1 cellular context compared by ENCODE assay signal in the genomic region with DNA sequence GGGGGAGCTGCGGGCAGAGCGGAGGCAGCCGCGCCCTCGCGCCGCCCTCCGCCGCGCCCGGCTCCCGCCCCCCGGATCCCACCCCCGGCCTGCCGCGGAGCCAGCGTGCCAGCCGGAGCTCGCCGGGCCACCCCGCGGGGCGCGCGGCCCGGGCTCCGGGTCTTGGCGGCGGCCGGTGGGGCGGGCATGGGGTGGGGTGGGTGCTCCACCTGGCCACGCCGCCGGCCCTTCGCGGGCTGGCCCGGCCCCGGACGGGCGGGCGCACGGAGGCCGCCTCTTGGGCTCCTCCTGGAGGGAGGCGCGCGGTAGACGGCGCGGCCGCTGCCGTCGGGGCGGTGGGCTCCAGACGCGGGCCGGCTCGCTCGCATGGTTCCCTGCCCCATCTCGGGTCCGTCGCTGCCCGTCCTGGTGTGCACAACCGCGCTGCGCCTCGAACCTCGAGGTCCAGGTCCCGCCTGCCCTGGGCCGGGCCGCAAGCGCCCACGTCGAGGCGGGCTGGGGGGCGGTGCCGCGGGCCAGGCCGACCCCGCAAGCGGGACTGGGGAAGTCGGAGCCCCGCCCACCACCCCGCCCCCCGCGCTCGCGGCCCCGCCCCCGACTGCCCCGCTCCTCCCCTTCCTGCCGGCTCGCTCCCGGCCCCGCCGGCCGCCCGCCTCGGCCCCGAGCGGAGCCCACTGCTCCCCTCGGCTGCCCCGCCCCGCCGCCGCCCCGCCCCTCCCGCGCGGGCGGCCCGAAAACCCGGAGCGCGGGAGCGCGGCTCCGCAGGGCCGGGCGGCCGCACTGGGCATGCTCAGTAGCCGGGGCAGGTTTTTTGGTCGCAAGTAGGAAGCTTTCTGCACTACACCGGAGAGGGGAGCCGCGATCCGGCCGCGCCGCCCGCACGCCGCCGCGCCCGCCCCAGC.
A peak's percentile ranks its signal among the peaks of the same experiment; 100 is the strongest.
TF ChIP-seq lines count a peak whose summit lies in the region.

Gene CDYL, plus strand, starts transcription at position 814 of the 902 bp plus-strand sequence. CDS start 380 bp downstream, outside the sequence.

TF ChIP-seq in HepG2, 621 proteins besides CTCF, POLR2A, EP300 and RAD21 (continues in another document):
- TF ChIP-seq SIN3A (IDR thresholded peaks at IDR 0.05; ENCODE audit: borderline replicate concordance, low read depth, low read length): no peak
- TF ChIP-seq ARID3A (IDR thresholded peaks at IDR 0.05; ENCODE audit: low read depth, low read length): no peak
- no peak for TF ChIP-seq RBM39 (IDR thresholded peaks at IDR 0.05; ENCODE audit: low read depth, low read length, poor library complexity, severe bottlenecking)
- no peak for TF ChIP-seq ZNF124 (CRISPR knock-in tag; IDR thresholded peaks at IDR 0.05)
- TF ChIP-seq, protein P1, sequence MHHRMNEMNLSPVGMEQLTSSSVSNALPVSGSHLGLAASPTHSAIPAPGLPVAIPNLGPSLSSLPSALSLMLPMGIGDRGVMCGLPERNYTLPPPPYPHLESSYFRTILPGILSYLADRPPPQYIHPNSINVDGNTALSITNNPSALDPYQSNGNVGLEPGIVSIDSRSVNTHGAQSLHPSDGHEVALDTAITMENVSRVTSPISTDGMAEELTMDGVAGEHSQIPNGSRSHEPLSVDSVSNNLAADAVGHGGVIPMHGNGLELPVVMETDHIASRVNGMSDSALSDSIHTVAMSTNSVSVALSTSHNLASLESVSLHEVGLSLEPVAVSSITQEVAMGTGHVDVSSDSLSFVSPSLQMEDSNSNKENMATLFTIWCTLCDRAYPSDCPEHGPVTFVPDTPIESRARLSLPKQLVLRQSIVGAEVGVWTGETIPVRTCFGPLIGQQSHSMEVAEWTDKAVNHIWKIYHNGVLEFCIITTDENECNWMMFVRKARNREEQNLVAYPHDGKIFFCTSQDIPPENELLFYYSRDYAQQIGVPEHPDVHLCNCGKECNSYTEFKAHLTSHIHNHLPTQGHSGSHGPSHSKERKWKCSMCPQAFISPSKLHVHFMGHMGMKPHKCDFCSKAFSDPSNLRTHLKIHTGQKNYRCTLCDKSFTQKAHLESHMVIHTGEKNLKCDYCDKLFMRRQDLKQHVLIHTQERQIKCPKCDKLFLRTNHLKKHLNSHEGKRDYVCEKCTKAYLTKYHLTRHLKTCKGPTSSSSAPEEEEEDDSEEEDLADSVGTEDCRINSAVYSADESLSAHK (CRISPR knock-in tag; IDR thresholded peaks at IDR 0.05; ENCODE audit: borderline replicate concordance): no peak
- TF ChIP-seq ZNF670 (CRISPR knock-in tag; IDR thresholded peaks at IDR 0.05; ENCODE audit: borderline replicate concordance): no peak
- no peak for TF ChIP-seq GZF1 (CRISPR knock-in tag; IDR thresholded peaks at IDR 0.05)
- no peak for TF ChIP-seq ZMAT3 (CRISPR knock-in tag; conservative IDR thresholded peaks at IDR 0.05)
- TF ChIP-seq PHF5A (CRISPR knock-in tag; IDR thresholded peaks at IDR 0.05; ENCODE audit: low read depth, unreplicated experiment): no peak
- TF ChIP-seq ZNF790 (CRISPR knock-in tag; IDR thresholded peaks at IDR 0.05; ENCODE audit: borderline replicate concordance): no peak; the same call in 1 of the 2 replicates
- TF ChIP-seq AGO2 (optimal IDR thresholded peaks at IDR 0.05; ENCODE audit: low read depth, low read length): no peak
- no peak for TF ChIP-seq FOXO4 (CRISPR knock-in tag; conservative IDR thresholded peaks at IDR 0.05)
- TF ChIP-seq ZNF510 (CRISPR knock-in tag; IDR thresholded peaks at IDR 0.05; ENCODE audit: low read depth): no peak
- TF ChIP-seq CBX2 (IDR thresholded peaks at IDR 0.05; ENCODE audit: low read depth, low read length): no peak
- TF ChIP-seq CBX2 (CRISPR knock-in tag; IDR thresholded peaks at IDR 0.05; ENCODE audit: low read depth): no peak
- no peak for TF ChIP-seq ZNF256 (CRISPR knock-in tag; conservative IDR thresholded peaks at IDR 0.05)
- peak; percentile 68 for TF ChIP-seq ZBTB14 (CRISPR knock-in tag; IDR thresholded peaks at IDR 0.05)
- no peak for TF ChIP-seq RCOR2 (CRISPR knock-in tag; IDR thresholded peaks at IDR 0.05)
- no peak for TF ChIP-seq PRMT3 (CRISPR knock-in tag; IDR thresholded peaks at IDR 0.05; ENCODE audit: borderline replicate concordance, low read depth)
- TF ChIP-seq NFIC (IDR thresholded peaks at IDR 0.05; ENCODE audit: low read length): no peak
- TF ChIP-seq DPF2 (CRISPR knock-in tag; IDR thresholded peaks at IDR 0.05; ENCODE audit: borderline replicate concordance, low read depth): no peak
- TF ChIP-seq POLR2AphosphoS5 (IDR thresholded peaks at IDR 0.05; ENCODE audit: low read depth, low read length): no peak
- TF ChIP-seq FOSL1 (CRISPR knock-in tag; IDR thresholded peaks at IDR 0.05; ENCODE audit: borderline replicate concordance): no peak
- no peak for TF ChIP-seq ZBTB3 (CRISPR knock-in tag; IDR thresholded peaks at IDR 0.05; ENCODE audit: borderline replicate concordance, low read depth)
- no peak for TF ChIP-seq GATAD1 (CRISPR knock-in tag; IDR thresholded peaks at IDR 0.05)
- peak; percentile 74 for TF ChIP-seq HNF4G (IDR thresholded peaks at IDR 0.05; ENCODE audit: borderline replicate concordance, low read depth, low read length)
- TF ChIP-seq HNF4G (CRISPR knock-in tag; IDR thresholded peaks at IDR 0.05; ENCODE audit: borderline replicate concordance, low read depth): no peak
- TF ChIP-seq BRCA1 (CRISPR knock-in tag; IDR thresholded peaks at IDR 0.05): no peak
- no peak for TF ChIP-seq ZFP37 (CRISPR knock-in tag; IDR thresholded peaks at IDR 0.05; ENCODE audit: borderline replicate concordance)
- TF ChIP-seq, protein P2, sequence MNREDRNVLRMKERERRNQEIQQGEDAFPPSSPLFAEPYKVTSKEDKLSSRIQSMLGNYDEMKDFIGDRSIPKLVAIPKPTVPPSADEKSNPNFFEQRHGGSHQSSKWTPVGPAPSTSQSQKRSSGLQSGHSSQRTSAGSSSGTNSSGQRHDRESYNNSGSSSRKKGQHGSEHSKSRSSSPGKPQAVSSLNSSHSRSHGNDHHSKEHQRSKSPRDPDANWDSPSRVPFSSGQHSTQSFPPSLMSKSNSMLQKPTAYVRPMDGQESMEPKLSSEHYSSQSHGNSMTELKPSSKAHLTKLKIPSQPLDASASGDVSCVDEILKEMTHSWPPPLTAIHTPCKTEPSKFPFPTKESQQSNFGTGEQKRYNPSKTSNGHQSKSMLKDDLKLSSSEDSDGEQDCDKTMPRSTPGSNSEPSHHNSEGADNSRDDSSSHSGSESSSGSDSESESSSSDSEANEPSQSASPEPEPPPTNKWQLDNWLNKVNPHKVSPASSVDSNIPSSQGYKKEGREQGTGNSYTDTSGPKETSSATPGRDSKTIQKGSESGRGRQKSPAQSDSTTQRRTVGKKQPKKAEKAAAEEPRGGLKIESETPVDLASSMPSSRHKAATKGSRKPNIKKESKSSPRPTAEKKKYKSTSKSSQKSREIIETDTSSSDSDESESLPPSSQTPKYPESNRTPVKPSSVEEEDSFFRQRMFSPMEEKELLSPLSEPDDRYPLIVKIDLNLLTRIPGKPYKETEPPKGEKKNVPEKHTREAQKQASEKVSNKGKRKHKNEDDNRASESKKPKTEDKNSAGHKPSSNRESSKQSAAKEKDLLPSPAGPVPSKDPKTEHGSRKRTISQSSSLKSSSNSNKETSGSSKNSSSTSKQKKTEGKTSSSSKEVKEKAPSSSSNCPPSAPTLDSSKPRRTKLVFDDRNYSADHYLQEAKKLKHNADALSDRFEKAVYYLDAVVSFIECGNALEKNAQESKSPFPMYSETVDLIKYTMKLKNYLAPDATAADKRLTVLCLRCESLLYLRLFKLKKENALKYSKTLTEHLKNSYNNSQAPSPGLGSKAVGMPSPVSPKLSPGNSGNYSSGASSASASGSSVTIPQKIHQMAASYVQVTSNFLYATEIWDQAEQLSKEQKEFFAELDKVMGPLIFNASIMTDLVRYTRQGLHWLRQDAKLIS (CRISPR knock-in tag; IDR thresholded peaks at IDR 0.05): no peak
- no peak for TF ChIP-seq TRIM22 (IDR thresholded peaks at IDR 0.05)
- TF ChIP-seq FIP1L1 (IDR thresholded peaks at IDR 0.05; ENCODE audit: borderline replicate concordance, insufficient read depth, low read depth, low read length): no peak
- TF ChIP-seq ZNF337 (CRISPR knock-in tag; IDR thresholded peaks at IDR 0.05; ENCODE audit: borderline replicate concordance, low read depth): no peak
- no peak for TF ChIP-seq CERS6 (CRISPR knock-in tag; IDR thresholded peaks at IDR 0.05)
- no peak for TF ChIP-seq ZNF251 (CRISPR knock-in tag; IDR thresholded peaks at IDR 0.05)
- TF ChIP-seq ONECUT2 (CRISPR knock-in tag; IDR thresholded peaks at IDR 0.05): no peak
- TF ChIP-seq, protein P3, sequence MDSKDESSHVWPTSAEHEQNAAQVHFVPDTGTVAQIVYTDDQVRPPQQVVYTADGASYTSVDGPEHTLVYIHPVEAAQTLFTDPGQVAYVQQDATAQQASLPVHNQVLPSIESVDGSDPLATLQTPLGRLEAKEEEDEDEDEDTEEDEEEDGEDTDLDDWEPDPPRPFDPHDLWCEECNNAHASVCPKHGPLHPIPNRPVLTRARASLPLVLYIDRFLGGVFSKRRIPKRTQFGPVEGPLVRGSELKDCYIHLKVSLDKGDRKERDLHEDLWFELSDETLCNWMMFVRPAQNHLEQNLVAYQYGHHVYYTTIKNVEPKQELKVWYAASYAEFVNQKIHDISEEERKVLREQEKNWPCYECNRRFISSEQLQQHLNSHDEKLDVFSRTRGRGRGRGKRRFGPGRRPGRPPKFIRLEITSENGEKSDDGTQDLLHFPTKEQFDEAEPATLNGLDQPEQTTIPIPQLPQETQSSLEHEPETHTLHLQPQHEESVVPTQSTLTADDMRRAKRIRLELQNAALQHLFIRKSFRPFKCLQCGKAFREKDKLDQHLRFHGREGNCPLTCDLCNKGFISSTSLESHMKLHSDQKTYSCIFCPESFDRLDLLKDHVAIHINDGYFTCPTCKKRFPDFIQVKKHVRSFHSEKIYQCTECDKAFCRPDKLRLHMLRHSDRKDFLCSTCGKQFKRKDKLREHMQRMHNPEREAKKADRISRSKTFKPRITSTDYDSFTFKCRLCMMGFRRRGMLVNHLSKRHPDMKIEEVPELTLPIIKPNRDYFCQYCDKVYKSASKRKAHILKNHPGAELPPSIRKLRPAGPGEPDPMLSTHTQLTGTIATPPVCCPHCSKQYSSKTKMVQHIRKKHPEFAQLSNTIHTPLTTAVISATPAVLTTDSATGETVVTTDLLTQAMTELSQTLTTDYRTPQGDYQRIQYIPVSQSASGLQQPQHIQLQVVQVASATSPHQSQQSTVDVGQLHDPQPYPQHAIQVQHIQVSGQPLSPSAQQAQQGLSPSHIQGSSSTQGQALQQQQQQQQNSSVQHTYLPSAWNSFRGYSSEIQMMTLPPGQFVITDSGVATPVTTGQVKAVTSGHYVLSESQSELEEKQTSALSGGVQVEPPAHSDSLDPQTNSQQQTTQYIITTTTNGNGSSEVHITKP (CRISPR knock-in tag; IDR thresholded peaks at IDR 0.05; ENCODE audit: low read depth): no peak
- no peak for TF ChIP-seq THRA (CRISPR knock-in tag; IDR thresholded peaks at IDR 0.05; ENCODE audit: borderline replicate concordance)
- TF ChIP-seq MED1 (CRISPR knock-in tag; IDR thresholded peaks at IDR 0.05): no peak
